ENCODE assay signal across 8 cellular contexts in the genomic region with DNA sequence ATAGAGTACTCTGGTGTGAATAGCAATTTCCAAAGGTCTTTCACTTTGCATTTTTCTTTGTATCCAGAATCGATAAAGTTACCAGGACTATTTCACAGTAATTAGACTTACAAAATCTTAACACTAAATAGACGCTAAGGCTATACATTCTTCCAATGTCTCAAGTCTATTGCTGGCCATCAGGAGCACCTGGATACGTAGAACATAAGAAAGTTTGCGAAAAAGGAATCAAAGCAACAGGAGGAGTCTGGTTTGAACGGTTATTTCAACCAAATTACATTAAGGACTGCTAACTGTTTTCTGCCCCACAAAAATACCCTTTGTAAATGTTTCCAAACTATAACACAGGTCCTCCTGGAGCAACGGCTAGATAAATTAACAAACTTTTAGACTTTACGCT. TPM values are rescaled to one million over a fixed set of nuclear protein-coding genes. Genes with fewer than 3 reads are reported as not detected.
DNase-seq lines count a peak whose midpoint lies in the region; ATAC-seq, FAIRE-seq and TF ChIP-seq lines count a peak whose summit lies in the region.

No MANE protein-coding gene starts in this region.

- peak overlapping the region; percentile 94 for H3K4me3 Mint-ChIP-seq in T-helper 17 cell

- TF ChIP-seq POLR2A in spleen (IDR thresholded peaks at IDR 0.05), result no peak

- no peaks in the 10 kb centered on the region for H3K27me3 ChIP-seq in spleen (replicated peaks in 1 of 7)

- intact Hi-C loops in spleen (cut with DNase I; ENCODE audit: low total_unique reads), result loop anchor here (5.0 kb wide), 1 partner anchor 51 kb away; the partner anchor contains the start of gene NFE2L2

- peak overlapping the region; percentile 65 to 66 for H3K4me3 ChIP-seq in foreskin fibroblast (ENCODE audit: low read depth in 1 of 2, low read length in 2 of 2)
- H3K4me3 ChIP-seq in spleen, result peak overlapping the region in 4 of 8 donors; percentile 59 to 78 (median 69)

- FAIRE-seq in HTR-8/SVneo (lab: Jason Lieb, UNC), result no peak

- peaks cover 28 to 46% (median 38%) of the 10 kb centered on the region in 6 donors for H3K4me1 ChIP-seq in spleen

- peaks cover 24% of the 10 kb centered on the region for H3K4me1 Mint-ChIP-seq in T-helper 17 cell

- WGBS in spleen, 5 donors, result 52 to 70% (median 56%) methylated on average over 7 of the region's 7 CpGs

- DNase-seq in DMS79 treated with DMSO at 0.1 percent for 48 hours (lab: John Stamatoyannopoulos, UW) (peak; percentile 52), DMS79 (lab: John Stamatoyannopoulos, UW) (no peak), T-helper 17 cell (no peak), foreskin fibroblast (no peak), spleen (no peak), cerebellum (ENCODE audit: low spot score) (no peak), HTR-8/SVneo (ENCODE audit: insufficient read length, low spot score) (no peak), NOMO-1 treated with DMSO at 0.1 percent for 48 hours (lab: John Stamatoyannopoulos, UW; ENCODE audit: unreplicated experiment) (no peak)

- H3K9me3 ChIP-seq in T-helper 17 cell (ENCODE audit: control insufficient read depth, low read length, poor library complexity, severe bottlenecking) (no peaks in the 10 kb centered on the region), spleen (no peaks in the 10 kb centered on the region)

- H3K27me3 Mint-ChIP-seq in T-helper 17 cell, result no peaks in the 10 kb centered on the region

- H3K36me3 ChIP-seq in spleen, result peaks cover 0 to 22% (median 6%) of the 10 kb centered on the region in 6 donors

- H3K27ac ChIP-seq in spleen, result peak overlapping the region; percentile 98 to 100 (median 99)

- ATAC-seq in T-helper 17 cell, result no peak

- TF ChIP-seq CTCF in foreskin fibroblast (IDR thresholded peaks at IDR 0.05; ENCODE audit: low read depth, low read length) (no peak), spleen (IDR thresholded peaks at IDR 0.05 in 8 of 11, conservative IDR thresholded peaks at IDR 0.05 in 3 of 11) (no peak)

- H3K27ac Mint-ChIP-seq in T-helper 17 cell, result peak overlapping the region; percentile 99

- H3K36me3 Mint-ChIP-seq in T-helper 17 cell (ENCODE audit: low read depth), result peaks cover 6% of the 10 kb centered on the region

RNA-seq across cellular contexts. Expression of gene HNRNPA3, which starts 1.4 kb away (rescaled TPM):
- total RNA-seq in T-helper 17 cell, result 100 to 1,000 TPM; 179 to 183 TPM
- total RNA-seq in spleen, result 100 to 1,000 TPM in 5 of 7 donors, 10 to 100 TPM in 2; 79.8 to 213 (median 157) TPM
- polyA plus RNA-seq in spleen, result 100 to 1,000 TPM; 144 to 179 (median 159) TPM
- total RNA-seq in cerebellum, result 110 TPM

RNA-seq across cellular contexts. Expression of gene NFE2L2, which starts 53.4 kb away (rescaled TPM):
- total RNA-seq in T-helper 17 cell, result 10 to 100 TPM; 58.0 to 65.5 TPM
- 100 to 1,000 TPM in 6 of 7 donors, 10 to 100 TPM in 1; 87.0 to 148 (median 107) TPM for total RNA-seq in spleen
- polyA plus RNA-seq in spleen, result 10 to 100 TPM; 25.9 to 50.4 (median 27.0) TPM
- 21.1 TPM for total RNA-seq in cerebellum
